In the genomic region with DNA sequence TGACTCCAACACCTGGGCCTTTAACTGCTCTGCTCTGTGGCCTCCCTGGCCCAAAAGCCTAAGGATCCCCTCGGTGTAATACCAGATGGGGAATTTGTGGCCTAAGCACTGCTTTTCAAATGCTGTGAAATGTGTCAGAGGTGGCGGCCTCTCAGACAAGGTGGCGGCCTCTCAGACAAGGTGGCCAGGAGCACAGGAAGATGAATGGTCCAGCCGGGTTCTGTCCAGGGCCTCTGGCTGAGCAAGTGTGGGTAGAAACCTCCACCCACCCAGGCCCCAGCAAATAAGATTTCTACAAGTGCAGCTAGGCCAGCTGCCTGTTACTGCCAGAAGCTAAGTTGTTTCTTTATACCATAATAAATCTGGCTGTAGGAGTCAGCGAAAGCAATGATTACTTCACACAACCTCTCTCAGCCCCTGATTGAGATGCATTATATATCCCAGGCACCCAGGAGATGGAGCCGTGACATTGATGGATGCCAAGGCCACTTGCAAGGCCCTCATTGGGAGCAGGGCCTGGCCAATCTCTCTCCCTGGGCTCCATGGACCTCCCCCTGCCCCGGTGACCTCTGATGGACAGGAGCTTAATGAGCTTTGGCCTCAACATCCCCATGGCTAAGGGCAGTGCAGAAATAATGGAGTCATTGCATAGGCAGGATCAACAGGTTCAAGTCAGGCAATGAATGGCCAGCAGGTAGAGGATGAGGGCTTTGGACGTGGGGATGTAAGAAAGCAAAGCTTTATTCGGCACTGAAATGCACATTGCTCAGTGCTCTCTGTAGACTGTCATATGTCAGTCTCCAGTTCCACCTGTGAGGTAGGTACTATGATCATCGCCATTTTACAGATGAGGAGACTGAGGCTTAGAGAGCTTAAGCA, we compare ENCODE assay signal across 23 cellular contexts.
DNase-seq lines count a peak whose midpoint lies in the region; ATAC-seq, FAIRE-seq and TF ChIP-seq lines count a peak whose summit lies in the region.
"Had no signal": no experiment of that assay in that cellular context is flagged by ENCODE, and none has a peak within 500 bp of the region (broad histone marks: within the 10 kb centered on the region; RNA-seq: fewer than 3 reads in every experiment).

No MANE protein-coding gene starts in this region.

- H3K9me1 ChIP-seq in K562 (ENCODE audit: control insufficient read depth, insufficient read depth, low read length) = no peaks in the 10 kb centered on the region

- H3K4me3 Mint-ChIP-seq in nephron progenitor cell = no peak overlapping the region
- H3K4me3 Mint-ChIP-seq: CD4-positive, alpha-beta memory T cell had no signal

- CTCF ChIA-PET in HEK293 (lab: Yijun Ruan, JAX) = interaction anchor here (0.6 to 4.0 kb wide), 2 partner anchors 13 to 1146 kb away, joined by 3 to 35 read pairs; no protein-coding TSS in a partner anchor
- CTCF ChIA-PET in K562 (lab: Yijun Ruan, JAX; ENCODE audit: low intra/inter-chr PET ratio) = no interaction called here

- H3K4me1 ChIP-seq in HEK293 (ENCODE audit: control insufficient read depth, insufficient read depth, low read length) (no peaks in the 10 kb centered on the region), K562 (replicated peaks in 1 of 2; ENCODE audit: control insufficient read depth in 2 of 2, insufficient read depth in 2 of 2, low read length in 2 of 2) (peaks cover 5 to 11% of the 10 kb centered on the region in 2 experiments; a peak in 4 of 5 replicates), spleen (no peaks in the 10 kb centered on the region)
- H3K4me1 ChIP-seq: A549, HAP-1 had no signal

- H3K27me3 ChIP-seq in K562 (ENCODE audit: control insufficient read depth in 2 of 2, insufficient read depth in 2 of 2, low read length in 2 of 2) (peaks cover under 1 to 27% of the 10 kb centered on the region in 2 experiments; a peak in 4 of 5 replicates), spleen (replicated peaks in 1 of 7) (peaks cover 0 to 14% (median 0%) of the 10 kb centered on the region in 7 donors)

- no peak for TF ChIP-seq EP300 in K562 (IDR thresholded peaks at IDR 0.05; ENCODE audit: low read length)

- H3K27ac ChIP-seq in HEK293 (ENCODE audit: extremely low read depth, low read depth, low read length) = no peak overlapping the region
- no peak overlapping the region for H3K27ac ChIP-seq in K562 (ENCODE audit: extremely low read depth, low read depth, low read length)
- no peak overlapping the region for H3K27ac ChIP-seq in spleen
- H3K27ac ChIP-seq: A549 had no signal

- ATAC-seq in K562 = no peak
- no peak for ATAC-seq in HG02759 (IDR thresholded peaks at IDR 0.05; ENCODE audit: unreplicated experiment)
- ATAC-seq: A549 had no signal

- peaks cover 42% of the 10 kb centered on the region for H3K4me1 Mint-ChIP-seq in nephron progenitor cell
- H3K4me1 Mint-ChIP-seq: CD4-positive, alpha-beta memory T cell had no signal

- no peak overlapping the region for H3K4me2 ChIP-seq in K562 (ENCODE audit: insufficient read depth, low read length)
- H3K4me2 ChIP-seq: A549 had no signal

- peak overlapping the region; percentile 55 for H3K27ac Mint-ChIP-seq in nephron progenitor cell
- H3K27ac Mint-ChIP-seq: CD4-positive, alpha-beta memory T cell had no signal

- no peak overlapping the region for H3K9ac ChIP-seq in K562 (ENCODE audit: insufficient read depth in 1 of 2, low read depth in 2 of 2, low read length in 2 of 2)

- TF ChIP-seq RAD21 in K562 (CRISPR knock-in tag; conservative IDR thresholded peaks at IDR 0.05 in 1 of 2, IDR thresholded peaks at IDR 0.05 in 1 of 2) = no peak

- H3K36me3 ChIP-seq in HEK293 (ENCODE audit: control insufficient read depth in 2 of 2, insufficient read depth in 1 of 2, low read length in 2 of 2) = peaks cover 0 to 33% of the 10 kb centered on the region in 2 experiments; a peak in 1 of 3 replicates
- no peaks in the 10 kb centered on the region for H3K36me3 ChIP-seq in K562 (ENCODE audit: control insufficient read depth, insufficient read depth, low read length)
- H3K36me3 ChIP-seq in spleen = no peaks in the 10 kb centered on the region

- TF ChIP-seq POLR2A in K562 (conservative IDR thresholded peaks at IDR 0.05) (no peak), spleen (IDR thresholded peaks at IDR 0.05) (no peak)

- FAIRE-seq in K562 (lab: Jason Lieb, UNC) (no peak), RCC 7860 (lab: Jason Lieb, UNC) (no peak)
- FAIRE-seq: A549, GM12891, GM18507, H54 had no signal

- intact Hi-C loops in K562 (cut with micrococcal nuclease) (no loop called here), spleen (cut with DNase I; ENCODE audit: low total_unique reads) (no loop called here)

- BruUV-seq in K562 (replicated peaks; lab: Mats Ljungman, UMichigan) = no TSS peak

- TF ChIP-seq CTCF in HEK293 (tag by site-specific recombination; IDR thresholded peaks at IDR 0.05) = no peak
- TF ChIP-seq CTCF in K562 (IDR thresholded peaks at IDR 0.05 in 2 of 3, conservative IDR thresholded peaks at IDR 0.05 in 1 of 3; ENCODE audit: insufficient read depth in 2 of 3, low read depth in 1 of 3, low read length in 3 of 3) = no peak
- TF ChIP-seq CTCF in nephron progenitor cell (IDR thresholded peaks at IDR 0.05) = no peak
- TF ChIP-seq CTCF in spleen (IDR thresholded peaks at IDR 0.05 in 8 of 11, conservative IDR thresholded peaks at IDR 0.05 in 3 of 11) = no peak

- H3K36me3 Mint-ChIP-seq in nephron progenitor cell (ENCODE audit: low read depth) = peaks cover 13% of the 10 kb centered on the region
- H3K36me3 Mint-ChIP-seq: CD4-positive, alpha-beta memory T cell had no signal

- in situ Hi-C loops in K562 (cut with MboI) = no loop called here

- H2AFZ ChIP-seq in K562 (ENCODE audit: low read depth, low read length) = no peak overlapping the region

- POLR2A ChIA-PET in HEK293 (lab: Yijun Ruan, JAX) = no interaction called here
- POLR2A ChIA-PET in K562 (lab: Yijun Ruan, JAX) = interaction anchor here (0.6 to 1.0 kb wide), 3 partner anchors 8 to 724 kb away, joined by 3 to 5 read pairs (median 3); no protein-coding TSS in a partner anchor

- no peaks in the 10 kb centered on the region for H3K79me2 ChIP-seq in K562 (ENCODE audit: control insufficient read depth, insufficient read depth, low read length)

- H3K9me3 ChIP-seq in HEK293 (ENCODE audit: control insufficient read depth, insufficient read depth, low read depth, low read length) (no peaks in the 10 kb centered on the region), K562 (replicated peaks; ENCODE audit: control insufficient read depth, insufficient read depth, low read depth, low read length) (no peaks in the 10 kb centered on the region), spleen (no peaks in the 10 kb centered on the region)
- H3K9me3 ChIP-seq: A549, HAP-1 had no signal

- H3K4me3 ChIP-seq in HEK293 (ENCODE audit: low read depth, low read length) (no peak overlapping the region), K562 (no peak overlapping the region), spleen (no peak overlapping the region)
- H3K4me3 ChIP-seq: A549, HAP-1 had no signal

- peaks cover 8% of the 10 kb centered on the region for H3K9me3 Mint-ChIP-seq in nephron progenitor cell

- peaks cover 10% of the 10 kb centered on the region for H3K27me3 Mint-ChIP-seq in nephron progenitor cell (ENCODE audit: low read depth, poor library complexity)

- H4K20me1 ChIP-seq in K562 (replicated peaks; ENCODE audit: control insufficient read depth, insufficient read depth, low read length) = 0 out of 2 replicates have a peak, but pooled peaks cover 4% of the 10 kb centered on the region

- DNase-seq in K562 (ENCODE audit: extremely low read depth in 1 of 4, low spot score in 3 of 4) = no peak
- no peak for DNase-seq in nephron progenitor cell
- peak; percentile 35 for DNase-seq in spleen
- no peak for DNase-seq in RCC 7860 (ENCODE audit: low spot score)
- no peak for DNase-seq in SKM-1 treated with dmso at 0.1 percent for 144 hours (lab: John Stamatoyannopoulos, UW; ENCODE audit: unreplicated experiment)
- DNase-seq: 8988T; ACHN; AML-193; C1 segment of cervical spinal cord; Calu3; CD4-positive, alpha-beta memory T cell; COR-L47; DMS53; DMS79 treated with DMSO at 0.1 percent for 48 hours; GF-D8; GOT3 had no signal

- 6% methylated on average over 10 of the region's 10 CpGs for WGBS in K562 (ENCODE audit: insufficient coverage, low coverage, missing lambda C conversion rate)
- 80 to 88% (median 86%) methylated on average over 10 of the region's 10 CpGs for WGBS in spleen, 5 donors

TF ChIP-seq in HEK293, 187 proteins besides CTCF, POLR2A, EP300 and RAD21:
- TF ChIP-seq ZNF169 (tag by site-specific recombination; IDR thresholded peaks at IDR 0.05) = no peak
- TF ChIP-seq SCRT1 (tag by site-specific recombination; IDR thresholded peaks at IDR 0.05; ENCODE audit: borderline replicate concordance) = peak; percentile 51; the same call in 1 of the 2 replicates
- no peak for TF ChIP-seq RBAK (tag by site-specific recombination; IDR thresholded peaks at IDR 0.05)
- TF ChIP-seq SCRT2 (tag by site-specific recombination; IDR thresholded peaks at IDR 0.05) = peak; percentile 79

TF ChIP-seq in K562, 482 proteins besides CTCF, POLR2A, EP300 and RAD21 (continues in another document):
- TF ChIP-seq MTA3 (IDR thresholded peaks at IDR 0.05; ENCODE audit: borderline replicate concordance) (no peak), ZNF263 (CRISPR knock-in tag; IDR thresholded peaks at IDR 0.05; ENCODE audit: borderline replicate concordance) (no peak), MEIS2 (IDR thresholded peaks at IDR 0.05; ENCODE audit: partially characterized antibody) (peak; percentile 14)
- TF ChIP-seq, protein P1, sequence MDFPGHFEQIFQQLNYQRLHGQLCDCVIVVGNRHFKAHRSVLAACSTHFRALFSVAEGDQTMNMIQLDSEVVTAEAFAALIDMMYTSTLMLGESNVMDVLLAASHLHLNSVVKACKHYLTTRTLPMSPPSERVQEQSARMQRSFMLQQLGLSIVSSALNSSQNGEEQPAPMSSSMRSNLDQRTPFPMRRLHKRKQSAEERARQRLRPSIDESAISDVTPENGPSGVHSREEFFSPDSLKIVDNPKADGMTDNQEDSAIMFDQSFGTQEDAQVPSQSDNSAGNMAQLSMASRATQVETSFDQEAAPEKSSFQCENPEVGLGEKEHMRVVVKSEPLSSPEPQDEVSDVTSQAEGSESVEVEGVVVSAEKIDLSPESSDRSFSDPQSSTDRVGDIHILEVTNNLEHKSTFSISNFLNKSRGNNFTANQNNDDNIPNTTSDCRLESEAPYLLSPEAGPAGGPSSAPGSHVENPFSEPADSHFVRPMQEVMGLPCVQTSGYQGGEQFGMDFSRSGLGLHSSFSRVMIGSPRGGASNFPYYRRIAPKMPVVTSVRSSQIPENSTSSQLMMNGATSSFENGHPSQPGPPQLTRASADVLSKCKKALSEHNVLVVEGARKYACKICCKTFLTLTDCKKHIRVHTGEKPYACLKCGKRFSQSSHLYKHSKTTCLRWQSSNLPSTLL (IDR thresholded peaks at IDR 0.05) = no peak
- TF ChIP-seq, protein P2, sequence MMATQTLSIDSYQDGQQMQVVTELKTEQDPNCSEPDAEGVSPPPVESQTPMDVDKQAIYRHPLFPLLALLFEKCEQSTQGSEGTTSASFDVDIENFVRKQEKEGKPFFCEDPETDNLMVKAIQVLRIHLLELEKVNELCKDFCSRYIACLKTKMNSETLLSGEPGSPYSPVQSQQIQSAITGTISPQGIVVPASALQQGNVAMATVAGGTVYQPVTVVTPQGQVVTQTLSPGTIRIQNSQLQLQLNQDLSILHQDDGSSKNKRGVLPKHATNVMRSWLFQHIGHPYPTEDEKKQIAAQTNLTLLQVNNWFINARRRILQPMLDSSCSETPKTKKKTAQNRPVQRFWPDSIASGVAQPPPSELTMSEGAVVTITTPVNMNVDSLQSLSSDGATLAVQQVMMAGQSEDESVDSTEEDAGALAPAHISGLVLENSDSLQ (IDR thresholded peaks at IDR 0.05) = peak; percentile 56
